8 cellular contexts compared by ENCODE assay signal in the genomic region with DNA sequence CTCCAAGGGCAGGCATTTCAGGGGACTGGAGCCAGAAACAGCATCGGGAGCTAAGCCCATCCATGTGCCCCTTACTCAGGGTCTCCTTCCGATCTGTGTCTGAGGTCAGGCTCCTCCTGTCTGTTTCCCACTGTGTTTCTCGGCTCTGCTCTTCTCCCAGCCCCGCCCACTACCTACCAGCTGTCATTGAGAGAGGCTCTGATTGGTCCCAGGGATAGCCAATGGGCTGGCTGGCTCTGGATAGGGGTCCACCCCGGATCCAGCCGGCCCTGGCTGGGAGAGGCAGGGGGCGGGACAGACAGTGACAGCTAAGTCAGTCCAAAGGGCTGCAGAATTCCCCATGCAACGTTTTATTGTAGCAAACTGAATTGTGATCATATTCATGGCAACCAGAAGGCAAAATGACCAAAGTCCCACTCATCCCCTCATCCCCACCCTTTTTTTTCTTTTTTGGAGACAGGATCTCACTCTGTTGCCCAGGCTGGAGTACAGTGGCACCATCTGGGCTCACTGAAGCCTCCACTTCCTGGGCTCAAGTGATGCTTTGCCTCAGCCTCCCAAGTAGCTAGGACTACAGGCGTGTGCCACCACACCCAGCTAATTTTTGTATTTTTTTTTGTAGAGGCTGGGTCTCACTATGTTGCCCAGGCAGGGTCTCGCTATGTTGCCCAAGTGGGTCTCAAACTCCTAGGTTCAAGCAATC.
DNase-seq lines count a peak whose midpoint lies in the region; ATAC-seq and TF ChIP-seq lines count a peak whose summit lies in the region.

No MANE protein-coding gene starts in this region.

- H4K91ac ChIP-seq in mesenchymal stem cell (ENCODE audit: low read length), result no peak overlapping the region

- no peak overlapping the region for H3K9ac ChIP-seq in mesenchymal stem cell (ENCODE audit: low read length)

- ATAC-seq in HG02885 (IDR thresholded peaks at IDR 0.05; ENCODE audit: poor library complexity, unreplicated experiment), result no peak
- ATAC-seq in HG02970 (IDR thresholded peaks at IDR 0.05; ENCODE audit: low FRiP score, unreplicated experiment), result no peak

- no peak overlapping the region for H3K14ac ChIP-seq in mesenchymal stem cell (ENCODE audit: low read length in 2 of 2)

- H3K27ac ChIP-seq in cingulate gyrus (ENCODE audit: low read depth, low read length), result peak overlapping the region; percentile 57
- no peak overlapping the region for H3K27ac ChIP-seq in mesenchymal stem cell (ENCODE audit: low read length, poor library complexity, severe bottlenecking)
- no peak overlapping the region for H3K27ac ChIP-seq in prostate gland

- H3K4me2 ChIP-seq in mesenchymal stem cell (ENCODE audit: low read length, poor library complexity, severe bottlenecking), result no peak overlapping the region

- H3K4ac ChIP-seq in mesenchymal stem cell (ENCODE audit: low read depth in 1 of 2, low read length in 2 of 2), result no peak overlapping the region

- H3K4me3 ChIP-seq in mesenchymal stem cell (ENCODE audit: insufficient read depth in 1 of 2, low read depth in 1 of 2, low read length in 2 of 2) (no peak overlapping the region), prostate gland (no peak overlapping the region)

- no peak overlapping the region for H4K8ac ChIP-seq in mesenchymal stem cell (ENCODE audit: low read length)

- intact Hi-C loops in prostate gland (cut with DNase I), result no loop called here

- no peak overlapping the region for H2BK120ac ChIP-seq in mesenchymal stem cell (ENCODE audit: low read depth, low read length)

- H2AFZ ChIP-seq in mesenchymal stem cell (ENCODE audit: low read depth, low read length), result no peak overlapping the region

- H2BK15ac ChIP-seq in mesenchymal stem cell (ENCODE audit: low read depth, poor library complexity, severe bottlenecking), result no peak overlapping the region

- H3K18ac ChIP-seq in mesenchymal stem cell (ENCODE audit: low read depth in 1 of 2, low read length in 2 of 2), result peak overlapping the region in 1 of 2 experiments; percentile 48

- no peaks in the 10 kb centered on the region for H3K27me3 ChIP-seq in mesenchymal stem cell (ENCODE audit: control insufficient read depth in 1 of 2, insufficient read depth in 1 of 2, low read length in 2 of 2)
- no peaks in the 10 kb centered on the region for H3K27me3 ChIP-seq in prostate gland (replicated peaks; ENCODE audit: insufficient read depth)

- TF ChIP-seq POLR2A in prostate gland (IDR thresholded peaks at IDR 0.05), result no peak

- H3K36me3 ChIP-seq in mesenchymal stem cell (ENCODE audit: control insufficient read depth in 1 of 2, insufficient read depth in 2 of 2, low read depth in 1 of 2, low read length in 2 of 2), result peaks cover 55 to 60% of the 10 kb centered on the region in 2 experiments
- H3K36me3 ChIP-seq in prostate gland, result no peaks in the 10 kb centered on the region

- H3K9me3 ChIP-seq in mesenchymal stem cell (ENCODE audit: control insufficient read depth, low read length) (no peaks in the 10 kb centered on the region), prostate gland (no peaks in the 10 kb centered on the region)

- H3K4me1 ChIP-seq in mesenchymal stem cell (ENCODE audit: control insufficient read depth, insufficient read depth, low read depth, low read length), result peaks cover 2% of the 10 kb centered on the region
- no peaks in the 10 kb centered on the region for H3K4me1 ChIP-seq in prostate gland (replicated peaks)

- DNase-seq in ELF-1 (ENCODE audit: low read depth, low spot score), result peak; percentile 97
- peak; percentile 93 for DNase-seq in NCI-H226
- peak; percentile 80 for DNase-seq in mesenchymal stem cell
- DNase-seq in prostate gland (ENCODE audit: low spot score), result no peak
- DNase-seq in stimulated activated CD4-positive, alpha-beta T cell treated with anti-CD3 and anti-CD28 coated beads, Interleukin-4, amount 100 ng/mL, for 1 hour, result no peak

- H3K79me1 ChIP-seq in mesenchymal stem cell (replicated peaks; ENCODE audit: low read length, poor library complexity, severe bottlenecking), result peaks cover 1% of the 10 kb centered on the region

- no peak for TF ChIP-seq CTCF in prostate gland (IDR thresholded peaks at IDR 0.05)

- H3K23ac ChIP-seq in mesenchymal stem cell (ENCODE audit: low read length in 2 of 2), result no peak overlapping the region

- H2BK5ac ChIP-seq in mesenchymal stem cell (ENCODE audit: low read depth, low read length, poor library complexity, severe bottlenecking), result no peak overlapping the region

- 46% methylated on average over 10 of the region's 10 CpGs for WGBS in mesenchymal stem cell
- 55% methylated on average over 10 of the region's 10 CpGs for WGBS in prostate gland

- H2AK5ac ChIP-seq in mesenchymal stem cell (ENCODE audit: low read length, severe bottlenecking), result no peak overlapping the region

- H2BK12ac ChIP-seq in mesenchymal stem cell (ENCODE audit: low read length in 2 of 2), result no peak overlapping the region

Comparison
In these comparisons a context has a peak if more than half of its experiments do, and no peak if none do; other contexts are left out.
1. DNase-seq: peak in ELF-1 (single experiment), NCI-H226 (single experiment) and mesenchymal stem cell (single experiment); none in prostate gland (single experiment) and stimulated activated CD4-positive, alpha-beta T cell treated with anti-CD3 and anti-CD28 coated beads, Interleukin-4, amount 100 ng/mL, for 1 hour (single experiment).